Comparison of ENCODE assay signal across 26 cellular contexts in genomic region chr7:119343289-119343688, GRCh38.
DNase-seq lines count a peak whose midpoint lies in the region; ATAC-seq, FAIRE-seq and TF ChIP-seq lines count a peak whose summit lies in the region.
"Had no signal": no experiment of that assay in that cellular context is flagged by ENCODE, and none has a peak within 500 bp of the region (broad histone marks: within the 10 kb centered on the region; RNA-seq: fewer than 3 reads in every experiment).

No MANE protein-coding gene starts in this region.

- H3K4me2 ChIP-seq in HepG2 (ENCODE audit: low read depth, low read length) = no peak overlapping the region
- H3K4me2 ChIP-seq: A549, BLaER1 had no signal

- H3K27ac ChIP-seq in liver (ENCODE audit: low read depth in 1 of 2, low read length in 2 of 2) = no peak overlapping the region
- H3K27ac ChIP-seq in HepG2 (ENCODE audit: extremely low read length, insufficient read depth, low read length) = no peak overlapping the region
- peak overlapping the region in 2 of 3 donors; percentile 2 to 63 for H3K27ac ChIP-seq in right lobe of liver
- H3K27ac ChIP-seq: 22Rv1, A549, BLaER1 had no signal

- intact Hi-C loops in HepG2 (cut with micrococcal nuclease; ENCODE audit: unreplicated experiment) = no loop called here
- intact Hi-C loops in right lobe of liver (cut with DNase I) = no loop called here
- intact Hi-C loops in posterior cingulate gyrus (cut with DNase I) = no loop called here

- H3K36me3 ChIP-seq in liver (ENCODE audit: control insufficient read depth in 4 of 4, insufficient read depth in 3 of 4, low read depth in 1 of 4, low read length in 3 of 4) = no peaks in the 10 kb centered on the region
- H3K36me3 ChIP-seq in HepG2 (replicated peaks in 1 of 2; ENCODE audit: control insufficient read depth in 1 of 2, insufficient read depth in 2 of 2, low read length in 2 of 2) = no peaks in the 10 kb centered on the region
- no peaks in the 10 kb centered on the region for H3K36me3 ChIP-seq in right lobe of liver
- H3K36me3 ChIP-seq: BE2C, BLaER1 had no signal

- peaks cover 2 to 14% (median 12%) of the 10 kb centered on the region in 4 donors for H3K4me1 ChIP-seq in liver (ENCODE audit: control insufficient read depth in 4 of 4, insufficient read depth in 4 of 4, low read length in 3 of 4)
- H3K4me1 ChIP-seq in HepG2 (ENCODE audit: insufficient read depth, low read length) = no peaks in the 10 kb centered on the region
- peaks cover 0 to 27% (median 11%) of the 10 kb centered on the region in 4 donors for H3K4me1 ChIP-seq in right lobe of liver
- H3K4me1 ChIP-seq: A549, BE2C, BLaER1 had no signal

- H3K4me3 ChIP-seq in liver (ENCODE audit: low read depth in 1 of 3, low read length in 3 of 3) = no peak overlapping the region
- H3K4me3 ChIP-seq in HepG2 (replicated peaks in 1 of 3; ENCODE audit: insufficient read depth in 1 of 3, low read depth in 2 of 3, low read length in 3 of 3) = no peak overlapping the region
- no peak overlapping the region for H3K4me3 ChIP-seq in right lobe of liver
- H3K4me3 ChIP-seq: A549, BLaER1, GM12878 had no signal

- H3K27me3 ChIP-seq in liver (ENCODE audit: control insufficient read depth in 4 of 4, insufficient read depth in 4 of 4, low read length in 3 of 4) (no peaks in the 10 kb centered on the region), HepG2 (ENCODE audit: control insufficient read depth in 1 of 2, insufficient read depth in 2 of 2, low read length in 2 of 2) (no peaks in the 10 kb centered on the region), right lobe of liver (no peaks in the 10 kb centered on the region)
- H3K27me3 ChIP-seq: BE2C, BLaER1 had no signal

- ATAC-seq in HepG2 = no peak
- ATAC-seq in right lobe of liver = peak in 3 of 4 donors; percentile 24 to 79 (median 37)
- ATAC-seq in GM19452 (IDR thresholded peaks at IDR 0.05; ENCODE audit: unreplicated experiment) = no peak
- ATAC-seq: A549, GM12878 had no signal

- TF ChIP-seq CTCF in liver (IDR thresholded peaks at IDR 0.05; ENCODE audit: low read depth, low read length, missing input control) = no peak
- no peak for TF ChIP-seq CTCF in HepG2 (CRISPR knock-in tag; IDR thresholded peaks at IDR 0.05)
- no peak for TF ChIP-seq CTCF in right lobe of liver (IDR thresholded peaks at IDR 0.05)

- no TSS peak for BruUV-seq in HepG2 (replicated peaks; lab: Mats Ljungman, UMichigan)

- TF ChIP-seq RAD21 in liver (IDR thresholded peaks at IDR 0.05) = peak; percentile 10 to 13
- TF ChIP-seq RAD21 in HepG2 (CRISPR knock-in tag; IDR thresholded peaks at IDR 0.05) = no peak

- no peak overlapping the region for H3K9ac ChIP-seq in liver (ENCODE audit: low read depth in 1 of 2, low read length in 2 of 2)
- H3K9ac ChIP-seq in HepG2 (ENCODE audit: insufficient read depth, low read depth, low read length) = no peak overlapping the region
- H3K9ac ChIP-seq: BLaER1 had no signal

- in situ Hi-C loops in HepG2 (cut with HindIII; ENCODE audit: extremely low pct_ligation_motif_present, low pct_unique_long_range_greater_than_20kb) = no loop called here

- no peak for TF ChIP-seq EP300 in HepG2 (IDR thresholded peaks at IDR 0.05; ENCODE audit: low read depth in 2 of 2, low read length in 2 of 2)
- TF ChIP-seq EP300 in HepG2 (CRISPR knock-in tag; IDR thresholded peaks at IDR 0.05; ENCODE audit: borderline replicate concordance) = no peak

- H2AFZ ChIP-seq in HepG2 (ENCODE audit: low read length) = no peak overlapping the region

- CTCF ChIA-PET in HepG2 (lab: Yijun Ruan, JAX; ENCODE audit: low intra/inter-chr PET ratio, low total read pairs) = no interaction called here

- POLR2A ChIA-PET in HepG2 (lab: Yijun Ruan, JAX) = no interaction called here

- no peak for TF ChIP-seq POLR2A in HepG2 (IDR thresholded peaks at IDR 0.05; ENCODE audit: insufficient read depth in 1 of 2, low read depth in 2 of 2, low read length in 2 of 2)
- no peak for TF ChIP-seq POLR2A in right lobe of liver (IDR thresholded peaks at IDR 0.05)

- no peak for FAIRE-seq in HepG2 (lab: Jason Lieb, UNC)
- FAIRE-seq: A549, GM12878, GM12892, GM18507, GM19239 had no signal

- 7% methylated on average over 1 of the region's 1 CpG for WGBS in liver
- 0% methylated on average over 1 of the region's 1 CpG for WGBS in HepG2 (ENCODE audit: low lambda C conversion rate)
- WGBS in right lobe of liver (ENCODE audit: insufficient coverage, low coverage, low lambda C conversion rate, missing lambda C conversion rate) = 18% methylated on average over 1 of the region's 1 CpG

- H4K20me1 ChIP-seq in HepG2 (ENCODE audit: insufficient read depth, low read length) = no peaks in the 10 kb centered on the region
- H4K20me1 ChIP-seq: BLaER1 had no signal

- no peaks in the 10 kb centered on the region for H3K79me2 ChIP-seq in HepG2 (ENCODE audit: insufficient read depth, low read length)

- no peaks in the 10 kb centered on the region for H3K9me3 ChIP-seq in liver (ENCODE audit: control insufficient read depth in 4 of 4, low read length in 3 of 4)
- H3K9me3 ChIP-seq in HepG2 (ENCODE audit: low read length) = no peaks in the 10 kb centered on the region
- no peaks in the 10 kb centered on the region for H3K9me3 ChIP-seq in right lobe of liver
- H3K9me3 ChIP-seq: A549, BE2C, BLaER1 had no signal

- no peak for DNase-seq in HepG2 (ENCODE audit: low spot score)
- no peak for DNase-seq in right lobe of liver
- no peak for DNase-seq in posterior cingulate gyrus
- DNase-seq: ACHN; BE2C; C1 segment of cervical spinal cord; CD4-positive, alpha-beta memory T cell; CD4-positive, CD25-positive, alpha-beta regulatory T cell; CD8-positive, alpha-beta memory T cell; COR-L47; DMS 273 treated with DMSO at 0.1 percent for 48 hours; DMS153; DMS53; DMS79; DND-41; EL; GDM1 had no signal

TF ChIP-seq in liver, 16 proteins besides CTCF, POLR2A, EP300 and RAD21:
- TF ChIP-seq SP1 (IDR thresholded peaks at IDR 0.05) = peak; percentile 26
- peak in 1 of 2 donors; percentile 36 for TF ChIP-seq RXRA (IDR thresholded peaks at IDR 0.05)
- peak; percentile 18 to 40 for TF ChIP-seq HNF4A (conservative IDR thresholded peaks at IDR 0.05)
- no peak for TF ChIP-seq FOXA2 (IDR thresholded peaks at IDR 0.05)

TF ChIP-seq in HepG2, 621 proteins besides CTCF, POLR2A, EP300 and RAD21:
- TF ChIP-seq AHR (CRISPR knock-in tag; IDR thresholded peaks at IDR 0.05) = no peak
- no peak for TF ChIP-seq PTBP1 (IDR thresholded peaks at IDR 0.05; ENCODE audit: low read depth, low read length, poor library complexity, severe bottlenecking)
- no peak for TF ChIP-seq CENPT (CRISPR knock-in tag; IDR thresholded peaks at IDR 0.05; ENCODE audit: low read depth)
- TF ChIP-seq AKAP8 (CRISPR knock-in tag; IDR thresholded peaks at IDR 0.05) = no peak
- no peak for TF ChIP-seq IKZF4 (CRISPR knock-in tag; IDR thresholded peaks at IDR 0.05; ENCODE audit: borderline replicate concordance, low read depth, not compliant biosample characterization)
- TF ChIP-seq MAFK (conservative IDR thresholded peaks at IDR 0.05 in 1 of 2, IDR thresholded peaks at IDR 0.05 in 1 of 2; ENCODE audit: low read length in 2 of 2) = no peak
- TF ChIP-seq ATF7-NPFF (CRISPR knock-in tag; IDR thresholded peaks at IDR 0.05; ENCODE audit: low read depth) = no peak
- no peak for TF ChIP-seq ZFP36L2 (CRISPR knock-in tag; IDR thresholded peaks at IDR 0.05)
- no peak for TF ChIP-seq ZNF546 (CRISPR knock-in tag; conservative IDR thresholded peaks at IDR 0.05)
- TF ChIP-seq ZNF619 (CRISPR knock-in tag; IDR thresholded peaks at IDR 0.05) = no peak
- TF ChIP-seq NCOR1 (IDR thresholded peaks at IDR 0.05; ENCODE audit: borderline replicate concordance, low read length) = no peak
- no peak for TF ChIP-seq PRDM4 (CRISPR knock-in tag; IDR thresholded peaks at IDR 0.05; ENCODE audit: borderline replicate concordance)
- TF ChIP-seq, protein P1, sequence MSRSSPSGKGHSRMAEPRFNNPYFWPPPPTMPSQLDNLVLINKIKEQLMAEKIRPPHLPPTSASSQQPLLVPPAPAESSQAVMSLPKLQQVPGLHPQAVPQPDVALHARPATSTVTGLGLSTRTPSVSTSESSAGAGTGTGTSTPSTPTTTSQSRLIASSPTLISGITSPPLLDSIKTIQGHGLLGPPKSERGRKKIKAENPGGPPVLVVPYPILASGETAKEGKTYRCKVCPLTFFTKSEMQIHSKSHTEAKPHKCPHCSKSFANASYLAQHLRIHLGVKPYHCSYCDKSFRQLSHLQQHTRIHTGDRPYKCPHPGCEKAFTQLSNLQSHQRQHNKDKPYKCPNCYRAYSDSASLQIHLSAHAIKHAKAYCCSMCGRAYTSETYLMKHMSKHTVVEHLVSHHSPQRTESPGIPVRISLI (CRISPR knock-in tag; IDR thresholded peaks at IDR 0.05; ENCODE audit: borderline replicate concordance) = no peak
- TF ChIP-seq PHB2 (IDR thresholded peaks at IDR 0.05; ENCODE audit: partially characterized antibody) = no peak
TF ChIP-seq in HepG2: peak in this region for 0.

Comparison
In these comparisons a context has a peak if more than half of its experiments do, and no peak if none do; other contexts are left out.
1. H3K27ac ChIP-seq: peak in right lobe of liver (2 of 3); none in liver (0 of 2) and HepG2 (single experiment).
2. ATAC-seq: peak in right lobe of liver (3 of 4); none in HepG2 (single experiment) and GM19452 (single experiment).